23 cellular contexts compared by ENCODE assay signal in the genomic region with DNA sequence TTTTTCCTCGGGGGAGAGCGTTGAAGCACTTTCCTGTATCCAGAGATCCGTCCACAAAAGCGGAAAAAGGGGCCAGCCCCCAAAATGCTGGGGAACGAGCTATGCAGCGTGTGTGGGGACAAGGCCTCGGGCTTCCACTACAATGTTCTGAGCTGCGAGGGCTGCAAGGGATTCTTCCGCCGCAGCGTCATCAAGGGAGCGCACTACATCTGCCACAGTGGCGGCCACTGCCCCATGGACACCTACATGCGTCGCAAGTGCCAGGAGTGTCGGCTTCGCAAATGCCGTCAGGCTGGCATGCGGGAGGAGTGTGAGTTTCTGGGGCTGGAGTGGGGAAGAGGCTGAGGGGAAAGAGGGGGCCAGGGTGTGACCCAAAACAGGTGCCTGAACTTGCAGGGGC. TPM values are rescaled to one million over a fixed set of nuclear protein-coding genes. Genes with fewer than 3 reads are reported as not detected.
DNase-seq lines count a peak whose midpoint lies in the region; ATAC-seq and TF ChIP-seq lines count a peak whose summit lies in the region.
"Had no signal": no experiment of that assay in that cellular context is flagged by ENCODE, and none has a peak within 500 bp of the region (broad histone marks: within the 10 kb centered on the region; RNA-seq: fewer than 3 reads in every experiment).

No MANE protein-coding gene starts in this region.

- peaks cover 27% of the 10 kb centered on the region for H3F3A ChIP-seq in neural progenitor cell (ENCODE audit: low read depth)

- no peaks in the 10 kb centered on the region for H3K79me2 ChIP-seq in neural progenitor cell (ENCODE audit: low read depth)

- no peak overlapping the region for H3K4me3 Mint-ChIP-seq in activated CD8-positive, alpha-beta T cell treated with anti-CD3 and anti-CD28 coated beads, Interleukin-2, amount 10 ng/mL, durations not matched to agents 7 days and 5 days
- no peak overlapping the region for H3K4me3 Mint-ChIP-seq in activated CD8-positive, alpha-beta T cell treated with anti-CD3 and anti-CD28 coated beads for 36 hours
- H3K4me3 Mint-ChIP-seq in neural progenitor cell: peak overlapping the region; percentile 33
- H3K4me3 Mint-ChIP-seq: CD4-positive, CD25-positive, alpha-beta regulatory T cell; HFFc6 had no signal

- H3K27me3 ChIP-seq in adipocyte (replicated peaks; ENCODE audit: control insufficient read depth, insufficient read depth, low read length) (no peaks in the 10 kb centered on the region), neural progenitor cell (no peaks in the 10 kb centered on the region), vagina (no peaks in the 10 kb centered on the region), heart left ventricle (no peaks in the 10 kb centered on the region)
- H3K27me3 ChIP-seq: BE2C, SJSA1 had no signal

- H3K36me3 Mint-ChIP-seq in activated CD8-positive, alpha-beta T cell treated with anti-CD3 and anti-CD28 coated beads, Interleukin-2, amount 10 ng/mL, durations not matched to agents 7 days and 5 days (ENCODE audit: low read depth): peaks cover 13% of the 10 kb centered on the region
- H3K36me3 Mint-ChIP-seq in activated CD8-positive, alpha-beta T cell treated with anti-CD3 and anti-CD28 coated beads for 36 hours (ENCODE audit: low read depth): peaks cover 2% of the 10 kb centered on the region
- H3K36me3 Mint-ChIP-seq in neural progenitor cell: no peaks in the 10 kb centered on the region
- H3K36me3 Mint-ChIP-seq: CD4-positive, CD25-positive, alpha-beta regulatory T cell had no signal

- H3K27me3 Mint-ChIP-seq in activated CD8-positive, alpha-beta T cell treated with anti-CD3 and anti-CD28 coated beads, Interleukin-2, amount 10 ng/mL, durations not matched to agents 7 days and 5 days (ENCODE audit: low read depth): no peaks in the 10 kb centered on the region
- H3K27me3 Mint-ChIP-seq in activated CD8-positive, alpha-beta T cell treated with anti-CD3 and anti-CD28 coated beads for 36 hours: no peaks in the 10 kb centered on the region
- H3K27me3 Mint-ChIP-seq in neural progenitor cell (ENCODE audit: insufficient read depth, low read depth): no peaks in the 10 kb centered on the region
- H3K27me3 Mint-ChIP-seq: CD4-positive, CD25-positive, alpha-beta regulatory T cell had no signal

- TF ChIP-seq POLR2A in vagina (IDR thresholded peaks at IDR 0.05) (no peak), heart left ventricle (IDR thresholded peaks at IDR 0.05) (no peak)

- CTCF ChIA-PET in activated CD8-positive, alpha-beta T cell treated with anti-CD3 and anti-CD28 coated beads, Interleukin-2, amount 10 ng/mL, durations not matched to agents 7 days and 5 days (lab: Charles Lee): interaction anchor here (0.9 to 4.7 kb wide), 10 partner anchors 8 to 149 kb away, joined by 3 to 68 read pairs (median 27); a partner anchor contains a TSS
- CTCF ChIA-PET in activated CD8-positive, alpha-beta T cell treated with anti-CD3 and anti-CD28 coated beads for 36 hours (lab: Charles Lee): interaction anchor here (0.9 to 5.4 kb wide), 17 partner anchors 8 to 152 kb away, joined by 3 to 47 read pairs (median 5); a partner anchor contains a TSS

- peak overlapping the region; percentile 82 for H3K4me3 ChIP-seq in adipocyte (ENCODE audit: low read length)
- H3K4me3 ChIP-seq in neural progenitor cell: no peak overlapping the region
- no peak overlapping the region for H3K4me3 ChIP-seq in vagina
- no peak overlapping the region for H3K4me3 ChIP-seq in heart left ventricle
- H3K4me3 ChIP-seq: HAP-1, SJSA1 had no signal

- POLR2A ChIA-PET in activated CD8-positive, alpha-beta T cell treated with anti-CD3 and anti-CD28 coated beads, Interleukin-2, amount 10 ng/mL, durations not matched to agents 7 days and 5 days (lab: Charles Lee): interaction anchor here (1.5 to 3.7 kb wide), 2 partner anchors 12 to 16 kb away, joined by 5 to 17 read pairs; a partner anchor contains a TSS
- POLR2A ChIA-PET in activated CD8-positive, alpha-beta T cell treated with anti-CD3 and anti-CD28 coated beads for 36 hours (lab: Charles Lee): interaction anchor here (0.6 to 3.4 kb wide), 4 partner anchors 12 to 413 kb away, joined by 3 to 21 read pairs (median 4); a partner anchor contains a TSS

- peak overlapping the region; percentile 62 for H3K27ac Mint-ChIP-seq in activated CD8-positive, alpha-beta T cell treated with anti-CD3 and anti-CD28 coated beads, Interleukin-2, amount 10 ng/mL, durations not matched to agents 7 days and 5 days
- H3K27ac Mint-ChIP-seq in activated CD8-positive, alpha-beta T cell treated with anti-CD3 and anti-CD28 coated beads for 36 hours: no peak overlapping the region
- H3K27ac Mint-ChIP-seq in neural progenitor cell: no peak overlapping the region
- H3K27ac Mint-ChIP-seq: HFFc6 had no signal

- intact Hi-C loops in activated CD8-positive, alpha-beta T cell treated with anti-CD3 and anti-CD28 coated beads for 36 hours (cut with micrococcal nuclease): no loop called here
- intact Hi-C loops in vagina (cut with DNase I): no loop called here
- intact Hi-C loops in heart left ventricle (cut with DNase I): no loop called here

- no peak overlapping the region for H3K27ac ChIP-seq in neural progenitor cell
- H3K27ac ChIP-seq in vagina: no peak overlapping the region
- H3K27ac ChIP-seq in heart left ventricle: no peak overlapping the region
- H3K27ac ChIP-seq: SJSA1 had no signal

- H3K36me3 ChIP-seq in adipocyte (ENCODE audit: control insufficient read depth, insufficient read depth, low read length, severe bottlenecking): peaks cover 23% of the 10 kb centered on the region
- no peaks in the 10 kb centered on the region for H3K36me3 ChIP-seq in neural progenitor cell
- H3K36me3 ChIP-seq in vagina: peaks cover 0 to 4% of the 10 kb centered on the region in 2 donors
- peaks cover 0 to 17% (median 8%) of the 10 kb centered on the region in 9 donors for H3K36me3 ChIP-seq in heart left ventricle
- H3K36me3 ChIP-seq: BE2C, HAP-1 had no signal

- no peaks in the 10 kb centered on the region for H4K20me1 ChIP-seq in neural progenitor cell (ENCODE audit: low read depth)

- no peaks in the 10 kb centered on the region for H3K9me3 Mint-ChIP-seq in activated CD8-positive, alpha-beta T cell treated with anti-CD3 and anti-CD28 coated beads, Interleukin-2, amount 10 ng/mL, durations not matched to agents 7 days and 5 days (ENCODE audit: insufficient read depth)
- no peaks in the 10 kb centered on the region for H3K9me3 Mint-ChIP-seq in activated CD8-positive, alpha-beta T cell treated with anti-CD3 and anti-CD28 coated beads for 36 hours
- no peaks in the 10 kb centered on the region for H3K9me3 Mint-ChIP-seq in neural progenitor cell
- H3K9me3 Mint-ChIP-seq: CD4-positive, CD25-positive, alpha-beta regulatory T cell; HFFc6 had no signal

- H3K9ac ChIP-seq in adipocyte (ENCODE audit: low read length) (peak overlapping the region; percentile 89), neural progenitor cell (no peak overlapping the region)

- H3K4me1 ChIP-seq in adipocyte (ENCODE audit: control insufficient read depth, insufficient read depth, low read length): peaks cover 51% of the 10 kb centered on the region
- H3K4me1 ChIP-seq in neural progenitor cell: peaks cover 20% of the 10 kb centered on the region
- H3K4me1 ChIP-seq in vagina: peaks cover 56% of the 10 kb centered on the region
- H3K4me1 ChIP-seq in heart left ventricle: peaks cover 9 to 60% (median 38%) of the 10 kb centered on the region in 12 donors
- H3K4me1 ChIP-seq: BE2C, HAP-1 had no signal

- no peak for ATAC-seq in activated CD8-positive, alpha-beta T cell treated with anti-CD3 and anti-CD28 coated beads, Interleukin-2, amount 10 ng/mL, durations not matched to agents 7 days and 5 days
- ATAC-seq in activated CD8-positive, alpha-beta T cell treated with anti-CD3 and anti-CD28 coated beads for 36 hours: no peak
- no peak for ATAC-seq in heart left ventricle

- H3K4me2 ChIP-seq in neural progenitor cell: no peak overlapping the region

- 92 to 94% (median 93%) methylated on average over 19 of the region's 19 CpGs for WGBS in heart left ventricle, 4 donors

- no peak for TF ChIP-seq CTCF in activated CD8-positive, alpha-beta T cell treated with anti-CD3 and anti-CD28 coated beads for 36 hours (IDR thresholded peaks at IDR 0.05)
- no peak for TF ChIP-seq CTCF in neural progenitor cell (IDR thresholded peaks at IDR 0.05)
- no peak for TF ChIP-seq CTCF in vagina (IDR thresholded peaks at IDR 0.05)
- no peak for TF ChIP-seq CTCF in heart left ventricle (IDR thresholded peaks at IDR 0.05)

- peaks cover 37% of the 10 kb centered on the region for H3K4me1 Mint-ChIP-seq in activated CD8-positive, alpha-beta T cell treated with anti-CD3 and anti-CD28 coated beads, Interleukin-2, amount 10 ng/mL, durations not matched to agents 7 days and 5 days (ENCODE audit: low read depth)
- peaks cover 12% of the 10 kb centered on the region for H3K4me1 Mint-ChIP-seq in activated CD8-positive, alpha-beta T cell treated with anti-CD3 and anti-CD28 coated beads for 36 hours (ENCODE audit: low read depth)
- peaks cover 20% of the 10 kb centered on the region for H3K4me1 Mint-ChIP-seq in neural progenitor cell

- DNase-seq in activated CD8-positive, alpha-beta T cell treated with anti-CD3 and anti-CD28 coated beads, Interleukin-2, amount 10 ng/mL, durations not matched to agents 7 days and 5 days: no peak
- DNase-seq in activated CD8-positive, alpha-beta T cell treated with anti-CD3 and anti-CD28 coated beads for 36 hours: no peak
- no peak for DNase-seq in adipocyte (ENCODE audit: low read depth)
- no peak for DNase-seq in neural progenitor cell (ENCODE audit: low spot score)
- DNase-seq in vagina (ENCODE audit: extremely low spot score in 2 of 2): no peak
- no peak for DNase-seq in heart left ventricle
- DNase-seq in DMS 273 treated with DMSO at 0.1 percent for 48 hours (lab: John Stamatoyannopoulos, UW): no peak
- DNase-seq: 8988T, ACHN, BE2C, GOT3, HFFc6, NCI-H1048, NCI-H1417, NCI-H1694, NCI-H2029 treated with DMSO at 0.1 percent for 48 hours, NCI-H446 treated with DMSO at 0.1 percent for 48 hours, NCI-H526, Right ventricle myocardium superior, RPMI8226 had no signal

- H3K9me3 ChIP-seq in adipocyte (ENCODE audit: control insufficient read depth, low read length) (no peaks in the 10 kb centered on the region), neural progenitor cell (ENCODE audit: low read depth) (no peaks in the 10 kb centered on the region), vagina (no peaks in the 10 kb centered on the region), heart left ventricle (no peaks in the 10 kb centered on the region)
- H3K9me3 ChIP-seq: BE2C, HAP-1, SJSA1 had no signal

- no peak overlapping the region for H2AFZ ChIP-seq in neural progenitor cell (replicated peaks)

RNA-seq across cellular contexts. Expression of a gene that starts 2.6 kb away (rescaled TPM):
- 10 to 100 TPM; 11.7 to 12.6 TPM for total RNA-seq in activated CD8-positive, alpha-beta T cell treated with anti-CD3 and anti-CD28 coated beads, Interleukin-2, amount 10 ng/mL, durations not matched to agents 7 days and 5 days
- total RNA-seq in activated CD8-positive, alpha-beta T cell treated with anti-CD3 and anti-CD28 coated beads for 36 hours: 10 to 100 TPM; 12.7 to 15.3 TPM
- total RNA-seq in neural progenitor cell (ENCODE audit: low replicate concordance) (7.5 and 10.7 TPM in 2 replicates), vagina (60.9 TPM), heart left ventricle (10 to 100 TPM in 5 of 9 donors, 1 to 10 TPM in 4; 3.9 to 38.5 (median 11.9) TPM)
- polyA plus RNA-seq in heart left ventricle: 10 to 100 TPM; 11.4 to 17.5 TPM

RNA-seq across cellular contexts. Expression of a gene that starts 9.6 kb away (rescaled TPM):
- 10 to 100 TPM; 96.3 to 98.4 TPM for total RNA-seq in activated CD8-positive, alpha-beta T cell treated with anti-CD3 and anti-CD28 coated beads, Interleukin-2, amount 10 ng/mL, durations not matched to agents 7 days and 5 days
- total RNA-seq in activated CD8-positive, alpha-beta T cell treated with anti-CD3 and anti-CD28 coated beads for 36 hours: 10 to 100 TPM; 55.7 to 61.2 TPM
- 16.1 and 25.9 TPM in 2 replicates for total RNA-seq in neural progenitor cell (ENCODE audit: low replicate concordance)
- total RNA-seq in vagina: 56.5 TPM
- 10 to 100 TPM; 30.1 to 60.6 (median 42.0) TPM for total RNA-seq in heart left ventricle
- 10 to 100 TPM; 22.6 to 37.5 TPM for polyA plus RNA-seq in heart left ventricle

RNA-seq across cellular contexts. Expression of a gene that starts 11.8 kb away (rescaled TPM):
- total RNA-seq in activated CD8-positive, alpha-beta T cell treated with anti-CD3 and anti-CD28 coated beads, Interleukin-2, amount 10 ng/mL, durations not matched to agents 7 days and 5 days: 10 to 100 TPM; 26.7 to 27.5 TPM
- 10 to 100 TPM in 1 of 2 experiments, 1 to 10 TPM in 1; 9.4 to 13.4 TPM for total RNA-seq in activated CD8-positive, alpha-beta T cell treated with anti-CD3 and anti-CD28 coated beads for 36 hours
- total RNA-seq in neural progenitor cell (ENCODE audit: low replicate concordance): 23.9 and 24.3 TPM in 2 replicates
- 54.8 TPM for total RNA-seq in vagina
- 10 to 100 TPM; 18.0 to 60.4 (median 26.6) TPM for total RNA-seq in heart left ventricle
- polyA plus RNA-seq in heart left ventricle: 10 to 100 TPM; 25.3 to 44.7 TPM

RNA-seq across cellular contexts. Expression of a gene that starts 45.6 kb away (rescaled TPM):
- total RNA-seq in activated CD8-positive, alpha-beta T cell treated with anti-CD3 and anti-CD28 coated beads, Interleukin-2, amount 10 ng/mL, durations not matched to agents 7 days and 5 days: 100 to 1,000 TPM; 164 to 171 TPM
- total RNA-seq in activated CD8-positive, alpha-beta T cell treated with anti-CD3 and anti-CD28 coated beads for 36 hours: 100 to 1,000 TPM; 189 to 200 TPM
- total RNA-seq in neural progenitor cell (ENCODE audit: low replicate concordance) (61.4 and 76.9 TPM in 2 replicates), vagina (42.2 TPM), heart left ventricle (10 to 100 TPM in 4 of 9 donors, 1 to 10 TPM in 5; 8.0 to 28.5 (median 9.7) TPM)
- polyA plus RNA-seq in heart left ventricle: 10 to 100 TPM in 1 of 2 donors, 1 to 10 TPM in 1; 8.1 to 11.7 TPM
